8 cellular contexts compared by ENCODE assay signal in genomic region chr1:65148548-65149390, GRCh38. TPM values are rescaled to one million over a fixed set of nuclear protein-coding genes. Genes with fewer than 3 reads are reported as not detected.
A peak's percentile ranks its signal among the peaks of the same experiment; 100 is the strongest.
DNase-seq lines count a peak whose midpoint lies in the region; ATAC-seq and TF ChIP-seq lines count a peak whose summit lies in the region.

No MANE protein-coding gene starts in this region.

- H3K27me3 Mint-ChIP-seq in brain = peaks cover 36% of the 10 kb centered on the region

- H3K4me3 ChIP-seq in spleen = peak overlapping the region; percentile 64 to 89 (median 70)

- peaks cover 3 to 35% (median 26%) of the 10 kb centered on the region in 6 donors for H3K4me1 ChIP-seq in spleen

- H3K9me3 ChIP-seq in spleen = no peaks in the 10 kb centered on the region

- peak overlapping the region; percentile 83 to 97 (median 94) for H3K27ac Mint-ChIP-seq in brain

- peaks cover 46% of the 10 kb centered on the region for H3K4me1 Mint-ChIP-seq in brain

- intact Hi-C loops in spleen (cut with DNase I; ENCODE audit: low total_unique reads) = no loop called here

- H3K9me3 Mint-ChIP-seq in brain = no peaks in the 10 kb centered on the region

- H3K27me3 ChIP-seq in spleen (replicated peaks in 1 of 7) = peaks cover 0 to 62% (median 25%) of the 10 kb centered on the region in 7 donors

- no peak for TF ChIP-seq POLR2A in spleen (IDR thresholded peaks at IDR 0.05)

- ATAC-seq in GM19452 (IDR thresholded peaks at IDR 0.05; ENCODE audit: unreplicated experiment) = peak; percentile 59
- peak; percentile 55 for ATAC-seq in HG03520 (IDR thresholded peaks at IDR 0.05; ENCODE audit: unreplicated experiment)

- peak overlapping the region; percentile 86 to 95 (median 92) for H3K4me3 Mint-ChIP-seq in brain

- peaks cover 26% of the 10 kb centered on the region for H3K36me3 Mint-ChIP-seq in brain

- H3K36me3 ChIP-seq in spleen = no peaks in the 10 kb centered on the region

- DNase-seq in DMS53 treated with DMSO at 0.1 percent for 48 hours (lab: John Stamatoyannopoulos, UW; ENCODE audit: unreplicated experiment) = peak; percentile 55
- peak; percentile 51 for DNase-seq in SK-N-DZ (ENCODE audit: low spot score)
- DNase-seq in iPS-NIHi11 (ENCODE audit: low spot score) = peak; percentile 52
- DNase-seq in spleen = peak; percentile 78
- no peak for DNase-seq in middle frontal gyrus (ENCODE audit: extremely low spot score, low spot score)

- WGBS in spleen, 5 donors = 1 to 3% (median 2%) methylated on average over 14 to 75 of the region's 75 CpGs

- peak overlapping the region in 1 of 8 donors; percentile 47 for H3K27ac ChIP-seq in spleen

- no peak for TF ChIP-seq CTCF in brain (conservative IDR thresholded peaks at IDR 0.05)
- no peak for TF ChIP-seq CTCF in spleen (IDR thresholded peaks at IDR 0.05 in 8 of 11, conservative IDR thresholded peaks at IDR 0.05 in 3 of 11)

RNA-seq across cellular contexts. Expression of gene AK4, which starts 0.8 kb away (rescaled TPM):
- polyA plus RNA-seq in SK-N-DZ (2014; cell fraction: cytosol; rRNA removed) = 13.7 and 16.0 TPM in 2 replicates
- polyA plus RNA-seq in SK-N-DZ (2014; cell fraction: nucleus; rRNA removed) = 6.9 and 9.4 TPM in 2 replicates
- polyA plus RNA-seq in brain (ENCODE audit: insufficient read depth, low read depth, low replicate concordance) = 7.2 TPM
- 10 to 100 TPM in 1 of 7 donors, 1 to 10 TPM in 6; 2.2 to 15.1 (median 5.4) TPM for total RNA-seq in spleen
- under 1 TPM; 0.46 to 0.91 (median 0.74) TPM for polyA plus RNA-seq in spleen
